ENCODE assay signal across 16 cellular contexts in genomic region chr6:148817689-148818088, GRCh38.
DNase-seq lines count a peak whose midpoint lies in the region; ATAC-seq and TF ChIP-seq lines count a peak whose summit lies in the region.
"Had no signal": no experiment of that assay in that cellular context is flagged by ENCODE, and none has a peak within 500 bp of the region (broad histone marks: within the 10 kb centered on the region; RNA-seq: fewer than 3 reads in every experiment).

No MANE protein-coding gene starts in this region.

- no peak overlapping the region for H3K4me3 ChIP-seq in suprapubic skin
- H3K4me3 ChIP-seq in H7 (ENCODE audit: insufficient read depth, low read depth, low read length), result no peak overlapping the region

- H3K4me2 ChIP-seq in H9 (ENCODE audit: insufficient read depth, insufficient read length, low read length), result no peak overlapping the region
- H3K4me2 ChIP-seq: SK-N-SH had no signal

- 0 out of 5 replicates have a peak overlapping the region, but pooled peaks of 1 of the 2 experiments have one; percentile 53 for H3K4me3 Mint-ChIP-seq in H9
- no peak overlapping the region for H3K4me3 Mint-ChIP-seq in WTC11
- H3K4me3 Mint-ChIP-seq in nephron progenitor cell, result no peak overlapping the region
- H3K4me3 Mint-ChIP-seq: CD14-positive monocyte, T-cell had no signal

- H3K4ac ChIP-seq in H9 (ENCODE audit: low read depth, low read length), result no peak overlapping the region

- H3K36me3 ChIP-seq in suprapubic skin (no peaks in the 10 kb centered on the region), H7 (replicated peaks; ENCODE audit: control insufficient read depth, insufficient read depth, low read length) (no peaks in the 10 kb centered on the region)

- H3K9me3 ChIP-seq in H9 (ENCODE audit: control insufficient read depth, low read depth, low read length) (no peaks in the 10 kb centered on the region), suprapubic skin (no peaks in the 10 kb centered on the region)

- no CpG with 5 or more reads among the region's 3 CpGs for WGBS in H9 (ENCODE audit: extremely low coverage, insufficient read length, low lambda C conversion rate)
- 84% methylated on average over 3 of the region's 3 CpGs for WGBS in suprapubic skin

- H3K27me3 Mint-ChIP-seq in H9 (ENCODE audit: low read depth) (no peaks in the 10 kb centered on the region), WTC11 (ENCODE audit: low read depth) (peaks cover 4% of the 10 kb centered on the region; the same call in 1 of the 2 replicates), nephron progenitor cell (ENCODE audit: low read depth, poor library complexity) (no peaks in the 10 kb centered on the region)

- no peak for TF ChIP-seq EP300 in suprapubic skin (IDR thresholded peaks at IDR 0.05)

- H3K27ac Mint-ChIP-seq in H9, result peak overlapping the region; percentile 47 to 98 (median 84)
- H3K27ac Mint-ChIP-seq in WTC11, result peak overlapping the region; percentile 95
- peak overlapping the region; percentile 30 for H3K27ac Mint-ChIP-seq in nephron progenitor cell
- H3K27ac Mint-ChIP-seq: CD14-positive monocyte, T-cell had no signal

- H3K36me3 Mint-ChIP-seq in H9 (ENCODE audit: insufficient read depth in 1 of 3, low read depth in 3 of 3), result peaks cover 12 to 24% (median 17%) of the 10 kb centered on the region in 3 experiments
- H3K36me3 Mint-ChIP-seq in WTC11, result peaks cover 20% of the 10 kb centered on the region
- H3K36me3 Mint-ChIP-seq in nephron progenitor cell (ENCODE audit: low read depth), result peaks cover 24% of the 10 kb centered on the region
- H3K36me3 Mint-ChIP-seq: CD14-positive monocyte, T-cell had no signal

- no peak overlapping the region for H2BK20ac ChIP-seq in H9 (ENCODE audit: low read depth, low read length, poor library complexity, severe bottlenecking)

- H3K9ac ChIP-seq in H9 (ENCODE audit: extremely low read depth, insufficient read length, low read length), result no peak overlapping the region
- H3K9ac ChIP-seq: SK-N-SH had no signal

- no peak overlapping the region for H2AK5ac ChIP-seq in H9 (ENCODE audit: insufficient read length, low read length)

- CTCF ChIA-PET in WTC11 (lab: Charles Lee), result no interaction called here

- DNase-seq in H9 (no peak), MV-4-11 (lab: John Stamatoyannopoulos, UW) (peak; percentile 50), WTC11 (ENCODE audit: low spot score) (no peak), nephron progenitor cell (no peak), suprapubic skin (ENCODE audit: low spot score in 2 of 2) (no peak), H7 (no peak), NCI-H1436 (lab: John Stamatoyannopoulos, UW) (no peak)
- DNase-seq: GOT3, NCI-H187, Right ventricle myocardium superior, SK-N-SH, T-cell, T1000 had no signal

- TF ChIP-seq POLR2A in suprapubic skin (IDR thresholded peaks at IDR 0.05), result no peak

- H3K56ac ChIP-seq in H9 (ENCODE audit: insufficient read length, low read depth, low read length), result no peak overlapping the region

- H3K4me1 Mint-ChIP-seq in H9 (peaks cover 57 to 63% of the 10 kb centered on the region in 2 experiments), WTC11 (peaks cover 72% of the 10 kb centered on the region), nephron progenitor cell (peaks cover 35% of the 10 kb centered on the region)
- H3K4me1 Mint-ChIP-seq: CD14-positive monocyte had no signal

- H3K23me2 ChIP-seq in H9 (ENCODE audit: insufficient read length, low read depth, low read length, poor library complexity, severe bottlenecking), result no peaks in the 10 kb centered on the region

- H3K79me1 ChIP-seq in H9 (ENCODE audit: insufficient read depth, low read depth, low read length, poor library complexity, severe bottlenecking), result no peaks in the 10 kb centered on the region

- H3K23ac ChIP-seq in H9 (ENCODE audit: insufficient read length, low read depth, low read length), result no peak overlapping the region

- no peak overlapping the region for H4K8ac ChIP-seq in H9 (replicated peaks; ENCODE audit: insufficient read length, low read depth, low read length)

- H3K79me2 ChIP-seq in H9 (ENCODE audit: insufficient read depth, low read length), result peaks cover 20% of the 10 kb centered on the region; the same call in 1 of the 2 replicates

- H4K91ac ChIP-seq in H9 (ENCODE audit: insufficient read length, low read depth, low read length), result no peak overlapping the region

- no peak overlapping the region for H4K5ac ChIP-seq in H9 (ENCODE audit: insufficient read length, low read depth, low read length)

- H2BK12ac ChIP-seq in H9 (ENCODE audit: insufficient read length, low read depth, low read length), result no peak overlapping the region

- H2BK15ac ChIP-seq in H9 (ENCODE audit: low read depth, low read length), result no peak overlapping the region

- H3T11ph ChIP-seq in H9 (ENCODE audit: low read length), result no peak overlapping the region

- no peak overlapping the region for H2BK120ac ChIP-seq in H9 (ENCODE audit: low read depth, low read length, poor library complexity, severe bottlenecking)

- no peaks in the 10 kb centered on the region for H3K27me3 ChIP-seq in H9 (ENCODE audit: insufficient read depth, low read length)
- H3K27me3 ChIP-seq in suprapubic skin, result no peaks in the 10 kb centered on the region
- no peaks in the 10 kb centered on the region for H3K27me3 ChIP-seq in H7 (ENCODE audit: control insufficient read depth, insufficient read depth, low read length)

- peaks cover 17 to 18% of the 10 kb centered on the region in 2 experiments for H3K9me3 Mint-ChIP-seq in H9
- peaks cover 16% of the 10 kb centered on the region for H3K9me3 Mint-ChIP-seq in WTC11
- H3K9me3 Mint-ChIP-seq in nephron progenitor cell, result peaks cover 27% of the 10 kb centered on the region

- POLR2A ChIA-PET in WTC11 (lab: Charles Lee), result no interaction called here

- ATAC-seq in WTC11 (no peak), GM18909 (IDR thresholded peaks at IDR 0.05; ENCODE audit: poor library complexity, unreplicated experiment) (no peak)
- ATAC-seq: Panc1, T-cell had no signal

- no peak overlapping the region for H3K14ac ChIP-seq in H9 (ENCODE audit: insufficient read depth, low read length)

- TF ChIP-seq CTCF in H9 (conservative IDR thresholded peaks at IDR 0.05), result no peak
- no peak for TF ChIP-seq CTCF in WTC11 (IDR thresholded peaks at IDR 0.05)
- TF ChIP-seq CTCF in nephron progenitor cell (IDR thresholded peaks at IDR 0.05), result no peak
- TF ChIP-seq CTCF in suprapubic skin (IDR thresholded peaks at IDR 0.05), result no peak

- no peak overlapping the region for H2BK5ac ChIP-seq in H9 (ENCODE audit: insufficient read length, low read length)

- no peaks in the 10 kb centered on the region for H4K20me1 ChIP-seq in H9 (ENCODE audit: control insufficient read depth, insufficient read depth, insufficient read length)

- H2AFZ ChIP-seq in H9 (ENCODE audit: low read length), result no peak overlapping the region

- peaks cover 21% of the 10 kb centered on the region for H3K4me1 ChIP-seq in H9 (ENCODE audit: insufficient read depth, low read length)
- H3K4me1 ChIP-seq in suprapubic skin, result peaks cover 23% of the 10 kb centered on the region

- peak overlapping the region; percentile 2 for H3K27ac ChIP-seq in H9 (ENCODE audit: insufficient read length, low read depth, low read length)
- H3K27ac ChIP-seq in suprapubic skin, result no peak overlapping the region

- no peak overlapping the region for H3K18ac ChIP-seq in H9 (ENCODE audit: insufficient read length, low read depth, low read length)

TF ChIP-seq in WTC11, 78 proteins besides CTCF, POLR2A, EP300 and RAD21:
- TF ChIP-seq IRF2 (CRISPR knock-in tag; IDR thresholded peaks at IDR 0.05; ENCODE audit: borderline replicate concordance, low read depth), result no peak
- TF ChIP-seq, protein P1, sequence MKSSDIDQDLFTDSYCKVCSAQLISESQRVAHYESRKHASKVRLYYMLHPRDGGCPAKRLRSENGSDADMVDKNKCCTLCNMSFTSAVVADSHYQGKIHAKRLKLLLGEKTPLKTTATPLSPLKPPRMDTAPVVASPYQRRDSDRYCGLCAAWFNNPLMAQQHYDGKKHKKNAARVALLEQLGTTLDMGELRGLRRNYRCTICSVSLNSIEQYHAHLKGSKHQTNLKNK (CRISPR knock-in tag; IDR thresholded peaks at IDR 0.05), result no peak
- TF ChIP-seq, protein P2, sequence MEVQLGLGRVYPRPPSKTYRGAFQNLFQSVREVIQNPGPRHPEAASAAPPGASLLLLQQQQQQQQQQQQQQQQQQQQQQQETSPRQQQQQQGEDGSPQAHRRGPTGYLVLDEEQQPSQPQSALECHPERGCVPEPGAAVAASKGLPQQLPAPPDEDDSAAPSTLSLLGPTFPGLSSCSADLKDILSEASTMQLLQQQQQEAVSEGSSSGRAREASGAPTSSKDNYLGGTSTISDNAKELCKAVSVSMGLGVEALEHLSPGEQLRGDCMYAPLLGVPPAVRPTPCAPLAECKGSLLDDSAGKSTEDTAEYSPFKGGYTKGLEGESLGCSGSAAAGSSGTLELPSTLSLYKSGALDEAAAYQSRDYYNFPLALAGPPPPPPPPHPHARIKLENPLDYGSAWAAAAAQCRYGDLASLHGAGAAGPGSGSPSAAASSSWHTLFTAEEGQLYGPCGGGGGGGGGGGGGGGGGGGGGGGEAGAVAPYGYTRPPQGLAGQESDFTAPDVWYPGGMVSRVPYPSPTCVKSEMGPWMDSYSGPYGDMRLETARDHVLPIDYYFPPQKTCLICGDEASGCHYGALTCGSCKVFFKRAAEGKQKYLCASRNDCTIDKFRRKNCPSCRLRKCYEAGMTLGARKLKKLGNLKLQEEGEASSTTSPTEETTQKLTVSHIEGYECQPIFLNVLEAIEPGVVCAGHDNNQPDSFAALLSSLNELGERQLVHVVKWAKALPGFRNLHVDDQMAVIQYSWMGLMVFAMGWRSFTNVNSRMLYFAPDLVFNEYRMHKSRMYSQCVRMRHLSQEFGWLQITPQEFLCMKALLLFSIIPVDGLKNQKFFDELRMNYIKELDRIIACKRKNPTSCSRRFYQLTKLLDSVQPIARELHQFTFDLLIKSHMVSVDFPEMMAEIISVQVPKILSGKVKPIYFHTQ (CRISPR knock-in tag; IDR thresholded peaks at IDR 0.05), result no peak
- TF ChIP-seq FOXP1 (CRISPR knock-in tag; IDR thresholded peaks at IDR 0.05; ENCODE audit: borderline replicate concordance), result no peak
- TF ChIP-seq, protein P3, sequence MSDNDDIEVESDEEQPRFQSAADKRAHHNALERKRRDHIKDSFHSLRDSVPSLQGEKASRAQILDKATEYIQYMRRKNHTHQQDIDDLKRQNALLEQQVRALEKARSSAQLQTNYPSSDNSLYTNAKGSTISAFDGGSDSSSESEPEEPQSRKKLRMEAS (CRISPR knock-in tag; IDR thresholded peaks at IDR 0.05), result no peak
- no peak for TF ChIP-seq CBFB (CRISPR knock-in tag; IDR thresholded peaks at IDR 0.05; ENCODE audit: low read depth)
- TF ChIP-seq NFE2L1 (CRISPR knock-in tag; IDR thresholded peaks at IDR 0.05), result no peak
- TF ChIP-seq CREB1 (CRISPR knock-in tag; IDR thresholded peaks at IDR 0.05), result no peak

Comparison
In these comparisons a context has a peak if more than half of its experiments do, and no peak if none do; other contexts are left out.
1. H3K27ac Mint-ChIP-seq: peak in every context shown above with its lines; median percentile 95 in WTC11; 84 in H9; 30 in nephron progenitor cell.